ENCODE assay signal across 8 cellular contexts in the genomic region with DNA sequence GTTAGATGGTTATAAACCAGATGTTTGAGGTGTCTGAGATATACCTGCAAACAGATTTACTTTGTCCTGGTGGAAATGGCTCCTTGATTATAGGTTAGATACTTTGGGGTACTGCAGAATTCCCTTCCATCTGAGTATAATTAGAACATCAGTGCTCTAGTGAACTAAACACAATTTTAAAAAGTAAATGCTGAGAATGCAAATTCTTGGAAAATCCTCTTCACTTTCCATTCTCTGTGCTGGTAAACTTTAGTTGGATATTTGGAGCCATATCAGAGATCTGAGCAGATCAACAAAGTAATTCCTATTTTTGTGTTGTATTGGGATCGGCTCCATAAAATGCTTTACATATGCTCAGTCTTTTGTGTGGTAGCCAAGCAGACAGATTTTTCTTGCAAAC.
"Had no signal": no experiment of that assay in that cellular context is flagged by ENCODE, and none has a peak within 500 bp of the region (broad histone marks: within the 10 kb centered on the region; RNA-seq: fewer than 3 reads in every experiment).

No MANE protein-coding gene starts in this region.

- H2AFZ ChIP-seq: GM23338 had no signal

- H3K27ac ChIP-seq: KMS-11 had no signal

- H3K4me2 ChIP-seq: GM23338, KMS-11 had no signal

- ATAC-seq: GM23338 had no signal

- DNase-seq: H9, HCEC 1CT, KBM-7 had no signal

- H3K4me3 ChIP-seq: GM23338 had no signal

- H3K9ac ChIP-seq: KMS-11 had no signal

- FAIRE-seq: H1, H54, HTR-8/SVneo had no signal
